16 cellular contexts compared by ENCODE assay signal in genomic region chr14:54667764-54668163, GRCh38.
DNase-seq lines count a peak whose midpoint lies in the region; ATAC-seq, FAIRE-seq and TF ChIP-seq lines count a peak whose summit lies in the region.
"Had no signal": no experiment of that assay in that cellular context is flagged by ENCODE, and none has a peak within 500 bp of the region (broad histone marks: within the 10 kb centered on the region; RNA-seq: fewer than 3 reads in every experiment).

No MANE protein-coding gene starts in this region.

- H3K27me3 Mint-ChIP-seq in astrocyte (ENCODE audit: low read depth, unreplicated experiment) = no peaks in the 10 kb centered on the region
- peaks cover 3% of the 10 kb centered on the region for H3K27me3 Mint-ChIP-seq in neural progenitor cell (ENCODE audit: insufficient read depth, low read depth)
- H3K27me3 Mint-ChIP-seq: IgD-negative memory B cell had no signal

- H3K4me3 ChIP-seq in right atrium auricular region = no peak overlapping the region
- H3K4me3 ChIP-seq in astrocyte (ENCODE audit: insufficient read depth, low read depth, low read length) = no peak overlapping the region
- no peak overlapping the region for H3K4me3 ChIP-seq in neural progenitor cell
- H3K4me3 ChIP-seq in suprapubic skin = no peak overlapping the region

- H3K79me2 ChIP-seq in astrocyte (ENCODE audit: insufficient read depth, low read length) (peaks cover 33% of the 10 kb centered on the region), neural progenitor cell (ENCODE audit: low read depth) (no peaks in the 10 kb centered on the region)

- intact Hi-C loops in left cardiac atrium (cut with DNase I) = no loop called here

- TF ChIP-seq EP300 in suprapubic skin (IDR thresholded peaks at IDR 0.05) = no peak

- no peak overlapping the region for H3K4me2 ChIP-seq in astrocyte (ENCODE audit: low read length)
- H3K4me2 ChIP-seq in neural progenitor cell = no peak overlapping the region

- H3K9me3 ChIP-seq in right atrium auricular region = no peaks in the 10 kb centered on the region
- no peaks in the 10 kb centered on the region for H3K9me3 ChIP-seq in astrocyte (ENCODE audit: insufficient read depth, low read depth, low read length)
- H3K9me3 ChIP-seq in neural progenitor cell (ENCODE audit: low read depth) = no peaks in the 10 kb centered on the region
- H3K9me3 ChIP-seq in suprapubic skin = no peaks in the 10 kb centered on the region

- no peak for FAIRE-seq in astrocyte (lab: Jason Lieb, UNC)
- FAIRE-seq: GM12892, H1 had no signal

- H3K9ac ChIP-seq in astrocyte (ENCODE audit: low read length) (no peak overlapping the region), neural progenitor cell (no peak overlapping the region)

- WGBS in suprapubic skin = 91% methylated on average over 8 of the region's 8 CpGs

- H3K27ac Mint-ChIP-seq in astrocyte (ENCODE audit: unreplicated experiment) = peak overlapping the region; percentile 75
- H3K27ac Mint-ChIP-seq in neural progenitor cell = peak overlapping the region; percentile 23
- H3K27ac Mint-ChIP-seq: IgD-negative memory B cell had no signal

- peak overlapping the region; percentile 86 to 97 for H3K27ac ChIP-seq in right atrium auricular region
- H3K27ac ChIP-seq in astrocyte (ENCODE audit: low read depth, low read length) = no peak overlapping the region
- no peak overlapping the region for H3K27ac ChIP-seq in neural progenitor cell
- H3K27ac ChIP-seq in suprapubic skin = peak overlapping the region; percentile 15

- H3F3A ChIP-seq in neural progenitor cell (ENCODE audit: low read depth) = peaks cover 8% of the 10 kb centered on the region

- ATAC-seq in left cardiac atrium = no peak
- no peak for ATAC-seq in GM18907 (IDR thresholded peaks at IDR 0.05; ENCODE audit: unreplicated experiment)
- no peak for ATAC-seq in HG03354 (IDR thresholded peaks at IDR 0.05; ENCODE audit: poor library complexity, severe bottlenecking, unreplicated experiment)

- TF ChIP-seq POLR2A in suprapubic skin (IDR thresholded peaks at IDR 0.05) = no peak

- H2AFZ ChIP-seq in astrocyte (ENCODE audit: low read depth, low read length) (no peak overlapping the region), neural progenitor cell (replicated peaks) (no peak overlapping the region)

- peaks cover 36% of the 10 kb centered on the region for H3K36me3 Mint-ChIP-seq in astrocyte (ENCODE audit: low read depth, unreplicated experiment)
- peaks cover 4% of the 10 kb centered on the region for H3K36me3 Mint-ChIP-seq in neural progenitor cell

- H3K9me3 Mint-ChIP-seq in astrocyte (ENCODE audit: unreplicated experiment) (no peaks in the 10 kb centered on the region), neural progenitor cell (no peaks in the 10 kb centered on the region)
- H3K9me3 Mint-ChIP-seq: IgD-negative memory B cell had no signal

- H3K4me3 Mint-ChIP-seq in astrocyte (ENCODE audit: unreplicated experiment) = no peak overlapping the region
- H3K4me3 Mint-ChIP-seq in neural progenitor cell = no peak overlapping the region
- H3K4me3 Mint-ChIP-seq: IgD-negative memory B cell had no signal

- H3K36me3 ChIP-seq in right atrium auricular region (no peaks in the 10 kb centered on the region), astrocyte (ENCODE audit: insufficient read depth, low read length) (no peaks in the 10 kb centered on the region), neural progenitor cell (no peaks in the 10 kb centered on the region), suprapubic skin (no peaks in the 10 kb centered on the region)

- H3K4me1 Mint-ChIP-seq in astrocyte (ENCODE audit: low read depth, unreplicated experiment) = peaks cover 66% of the 10 kb centered on the region
- H3K4me1 Mint-ChIP-seq in neural progenitor cell = peaks cover 62% of the 10 kb centered on the region

- TF ChIP-seq CTCF in right atrium auricular region (IDR thresholded peaks at IDR 0.05) = no peak
- TF ChIP-seq CTCF in astrocyte (IDR thresholded peaks at IDR 0.05; ENCODE audit: insufficient read depth, low read depth, low read length) = no peak
- no peak for TF ChIP-seq CTCF in neural progenitor cell (IDR thresholded peaks at IDR 0.05)
- TF ChIP-seq CTCF in suprapubic skin (IDR thresholded peaks at IDR 0.05) = no peak

- H4K20me1 ChIP-seq in astrocyte (ENCODE audit: insufficient read depth, low read length) (peaks cover 42% of the 10 kb centered on the region), neural progenitor cell (ENCODE audit: low read depth) (peaks cover 9% of the 10 kb centered on the region)

- no peaks in the 10 kb centered on the region for H3K27me3 ChIP-seq in right atrium auricular region
- no peaks in the 10 kb centered on the region for H3K27me3 ChIP-seq in astrocyte (ENCODE audit: insufficient read depth, low read length)
- H3K27me3 ChIP-seq in neural progenitor cell = no peaks in the 10 kb centered on the region
- H3K27me3 ChIP-seq in suprapubic skin = no peaks in the 10 kb centered on the region

- DNase-seq in right atrium auricular region (ENCODE audit: low spot score) (no peak), left cardiac atrium (no peak), astrocyte (ENCODE audit: low read depth) (no peak), neural progenitor cell (ENCODE audit: low spot score) (no peak), suprapubic skin (ENCODE audit: low spot score in 2 of 2) (no peak)
- DNase-seq in stimulated activated CD4-positive, alpha-beta T cell treated with anti-CD3 and anti-CD28 coated beads, Interleukin-1b, Interleukin-23, amount 100 ng/mL, for 48 hours = no peak
- DNase-seq: Kasumi-1; NCI-H1105 treated with DMSO at 0.1 percent for 48 hours; NCI-H187 treated with DMSO at 0.1 percent for 48 hours; NK-92 treated with Interleukin-12 subunit alpha and Interleukin-12 subunit beta, amount 100 ng/mL, for 24 hours; RPMI8226 had no signal

- H3K4me1 ChIP-seq in right atrium auricular region (peaks cover 0 to 76% of the 10 kb centered on the region in 2 donors), astrocyte (ENCODE audit: insufficient read depth, low read length) (peaks cover 23% of the 10 kb centered on the region), neural progenitor cell (peaks cover 17% of the 10 kb centered on the region), suprapubic skin (peaks cover 27% of the 10 kb centered on the region)

Comparison
In these comparisons a context has a peak if more than half of its experiments do, and no peak if none do; other contexts are left out.
1. H3K27ac ChIP-seq: peak in right atrium auricular region (2 of 2) and suprapubic skin (single experiment); none in astrocyte (single experiment) and neural progenitor cell (single experiment).